14 cellular contexts compared by ENCODE assay signal in the genomic region with DNA sequence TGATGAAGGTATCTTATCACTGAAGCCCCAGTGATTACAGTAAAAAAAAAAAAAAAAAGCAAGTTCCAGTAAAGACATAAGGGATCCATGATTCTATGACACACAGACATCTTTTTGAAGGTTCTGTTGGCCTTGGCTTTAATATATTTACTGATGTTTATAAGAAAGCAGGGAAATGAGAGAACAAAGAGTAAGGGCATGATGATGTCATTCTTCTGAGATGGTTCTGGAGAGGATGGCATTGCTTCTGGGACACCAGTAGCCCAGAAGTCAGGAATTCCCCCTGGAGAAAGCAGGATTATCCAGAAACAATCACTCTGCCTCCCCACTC.
A peak's percentile ranks its signal among the peaks of the same experiment; 100 is the strongest.
DNase-seq lines count a peak whose midpoint lies in the region; ATAC-seq and TF ChIP-seq lines count a peak whose summit lies in the region.
"Had no signal": no experiment of that assay in that cellular context is flagged by ENCODE, and none has a peak within 500 bp of the region (broad histone marks: within the 10 kb centered on the region; RNA-seq: fewer than 3 reads in every experiment).

No MANE protein-coding gene starts in this region.

- no peak overlapping the region for H3K4me3 Mint-ChIP-seq in naive thymus-derived CD8-positive, alpha-beta T cell

- intact Hi-C loops in A673 (cut with micrococcal nuclease; ENCODE audit: unreplicated experiment): no loop called here

- TF ChIP-seq CTCF in A673 (conservative IDR thresholded peaks at IDR 0.05; ENCODE audit: low read depth, low read length) (no peak), hepatocyte (IDR thresholded peaks at IDR 0.05; ENCODE audit: poor library complexity) (no peak)

- H3K4me3 ChIP-seq in A673 (ENCODE audit: low read depth, low read length, poor library complexity, severe bottlenecking) (no peak overlapping the region), SK-N-MC (peak overlapping the region; percentile 54; the same call in 1 of the 2 replicates), hepatocyte (no peak overlapping the region), SJCRH30 (no peak overlapping the region)
- H3K4me3 ChIP-seq: HAP-1 had no signal

- H3K36me3 Mint-ChIP-seq in naive thymus-derived CD8-positive, alpha-beta T cell: no peaks in the 10 kb centered on the region

- H3K27ac ChIP-seq in A673 (ENCODE audit: low read depth, low read length, poor library complexity, severe bottlenecking) (peak overlapping the region; percentile 75), SK-N-MC (no peak overlapping the region), hepatocyte (peak overlapping the region; percentile 50), SJCRH30 (no peak overlapping the region)

- H3K27me3 Mint-ChIP-seq in naive thymus-derived CD8-positive, alpha-beta T cell: no peaks in the 10 kb centered on the region

- H3K4me1 Mint-ChIP-seq in naive thymus-derived CD8-positive, alpha-beta T cell: peaks cover 0 to 7% (median 4%) of the 10 kb centered on the region in 4 donors

- H4K20me1 ChIP-seq in hepatocyte (ENCODE audit: insufficient read depth, poor library complexity, severe bottlenecking): no peaks in the 10 kb centered on the region

- no TSS peak for BruUV-seq in A673 (replicated peaks; lab: Mats Ljungman, UMichigan)

- CTCF ChIA-PET in A673 (lab: Charles Lee): no interaction called here

- H3K27me3 ChIP-seq in A673 (replicated peaks; ENCODE audit: insufficient read depth, low read depth, low read length, poor library complexity) (no peaks in the 10 kb centered on the region), hepatocyte (no peaks in the 10 kb centered on the region), SJCRH30 (no peaks in the 10 kb centered on the region)
- H3K27me3 ChIP-seq: BE2C had no signal

- H3K79me2 ChIP-seq in hepatocyte: no peaks in the 10 kb centered on the region

- no peak overlapping the region for H2AFZ ChIP-seq in hepatocyte

- POLR2A ChIA-PET in A673 (lab: Charles Lee; ENCODE audit: low non-redundant PET): no interaction called here
- POLR2A ChIA-PET in naive thymus-derived CD8-positive, alpha-beta T cell (lab: Charles Lee): no interaction called here

- no peaks in the 10 kb centered on the region for H3K9me3 Mint-ChIP-seq in naive thymus-derived CD8-positive, alpha-beta T cell

- no peaks in the 10 kb centered on the region for H3K9me2 ChIP-seq in hepatocyte (replicated peaks; ENCODE audit: insufficient read depth)

- H3K9me3 ChIP-seq in A673 (ENCODE audit: low read depth, low read length, poor library complexity, severe bottlenecking): no peaks in the 10 kb centered on the region
- no peaks in the 10 kb centered on the region for H3K9me3 ChIP-seq in SK-N-MC (ENCODE audit: low read depth, low read length)
- no peaks in the 10 kb centered on the region for H3K9me3 ChIP-seq in hepatocyte (ENCODE audit: low read depth)
- no peaks in the 10 kb centered on the region for H3K9me3 ChIP-seq in SJCRH30 (replicated peaks)
- H3K9me3 ChIP-seq: BE2C, HAP-1 had no signal

- no peak overlapping the region for H3K9ac ChIP-seq in SK-N-MC (ENCODE audit: insufficient read length)

- H3K4me2 ChIP-seq in hepatocyte: no peak overlapping the region

- DNase-seq in A673 (ENCODE audit: low spot score) (no peak), SK-N-MC (ENCODE audit: low read depth, low spot score) (no peak), hepatocyte (ENCODE audit: low spot score) (no peak), left lobe of liver (ENCODE audit: low spot score) (no peak), SJCRH30 (no peak)
- no peak for DNase-seq in naive thymus-derived CD8-positive, alpha-beta T cell
- DNase-seq: BE2C; DMS53; effector memory CD4-positive, alpha-beta T cell; MV-4-11 had no signal

- H3K27ac Mint-ChIP-seq in naive thymus-derived CD8-positive, alpha-beta T cell: no peak overlapping the region

- H3K4me1 ChIP-seq in A673 (ENCODE audit: insufficient read depth, low read length, poor library complexity, severe bottlenecking): peaks cover 26% of the 10 kb centered on the region
- H3K4me1 ChIP-seq in hepatocyte (ENCODE audit: insufficient read depth): peaks cover 10% of the 10 kb centered on the region
- H3K4me1 ChIP-seq in SJCRH30: no peaks in the 10 kb centered on the region

- ATAC-seq in GM18517 (IDR thresholded peaks at IDR 0.05; ENCODE audit: unreplicated experiment) (peak; percentile 7), left lobe of liver (no peak), HG03097 (IDR thresholded peaks at IDR 0.05; ENCODE audit: low FRiP score, unreplicated experiment) (no peak)
- ATAC-seq in naive thymus-derived CD8-positive, alpha-beta T cell: no peak
- ATAC-seq: Right ventricle myocardium inferior had no signal

- no peaks in the 10 kb centered on the region for H3K36me3 ChIP-seq in A673 (ENCODE audit: insufficient read depth, low read length, poor library complexity, severe bottlenecking)
- no peaks in the 10 kb centered on the region for H3K36me3 ChIP-seq in SK-N-MC (ENCODE audit: insufficient read depth, low read length)
- H3K36me3 ChIP-seq in hepatocyte (replicated peaks; ENCODE audit: insufficient read depth, low read depth): no peaks in the 10 kb centered on the region
- H3K36me3 ChIP-seq in SJCRH30: no peaks in the 10 kb centered on the region
- H3K36me3 ChIP-seq: BE2C, HAP-1 had no signal

Comparison
In these comparisons a context has a peak if more than half of its experiments do, and no peak if none do; other contexts are left out.
1. H3K27ac ChIP-seq: peak in A673 (single experiment) and hepatocyte (single experiment); none in SK-N-MC (single experiment) and SJCRH30 (single experiment).